26 cellular contexts compared by ENCODE assay signal in genomic region chr2:160203422-160203821, GRCh38. TPM values are rescaled to one million over a fixed set of nuclear protein-coding genes. Genes with fewer than 3 reads are reported as not detected.
DNase-seq lines count a peak whose midpoint lies in the region; ATAC-seq and TF ChIP-seq lines count a peak whose summit lies in the region.
"Had no signal": no experiment of that assay in that cellular context is flagged by ENCODE, and none has a peak within 500 bp of the region (broad histone marks: within the 10 kb centered on the region; RNA-seq: fewer than 3 reads in every experiment).

No MANE protein-coding gene starts in this region.

- POLR2A ChIA-PET in HEK293T (lab: Yijun Ruan, JAX): no interaction called here

- TF ChIP-seq CTCF in cardiac muscle cell (IDR thresholded peaks at IDR 0.05; ENCODE audit: low read depth, low read length): no peak
- TF ChIP-seq CTCF in chondrocyte (IDR thresholded peaks at IDR 0.05): no peak
- no peak for TF ChIP-seq CTCF in osteocyte (IDR thresholded peaks at IDR 0.05)

- peak overlapping the region; percentile 89 for H3K27ac ChIP-seq in cardiac muscle cell
- H3K27ac ChIP-seq: C4-2B had no signal

- H3K4me3 Mint-ChIP-seq in chondrocyte (ENCODE audit: unreplicated experiment) (no peak overlapping the region), osteocyte (ENCODE audit: unreplicated experiment) (no peak overlapping the region)
- H3K4me3 Mint-ChIP-seq in stimulated activated effector memory CD8-positive, alpha-beta T cell treated with anti-CD3 and anti-CD28 coated beads, Interleukin-12 subunit alpha, Interleukin-12 subunit beta, amount 100 ng/mL, for 72 hours: no peak overlapping the region
- H3K4me3 Mint-ChIP-seq: CD8-positive, alpha-beta memory T cell; GM23338; IgD-negative memory B cell had no signal

- H3K4me3 ChIP-seq in cardiac muscle cell: no peak overlapping the region
- H3K4me3 ChIP-seq: GM23338, MG63 had no signal

- H3K4me1 ChIP-seq in cardiac muscle cell (ENCODE audit: low read depth): peaks cover 26% of the 10 kb centered on the region

- H3K27me3 Mint-ChIP-seq in chondrocyte (ENCODE audit: low read depth) (no peaks in the 10 kb centered on the region), osteocyte (ENCODE audit: unreplicated experiment) (no peaks in the 10 kb centered on the region)
- H3K27me3 Mint-ChIP-seq: CD8-positive, alpha-beta memory T cell; IgD-negative memory B cell had no signal

- no peaks in the 10 kb centered on the region for H3K27me3 ChIP-seq in cardiac muscle cell
- H3K27me3 ChIP-seq: MG63 had no signal

- H3K9me3 Mint-ChIP-seq in chondrocyte (ENCODE audit: low read depth) (peaks cover 6% of the 10 kb centered on the region), osteocyte (ENCODE audit: unreplicated experiment) (no peaks in the 10 kb centered on the region)
- no peaks in the 10 kb centered on the region for H3K9me3 Mint-ChIP-seq in stimulated activated effector memory CD8-positive, alpha-beta T cell treated with anti-CD3 and anti-CD28 coated beads, Interleukin-12 subunit alpha, Interleukin-12 subunit beta, amount 100 ng/mL, for 72 hours
- H3K9me3 Mint-ChIP-seq: CD8-positive, alpha-beta memory T cell had no signal

- H3K4me1 Mint-ChIP-seq in chondrocyte (ENCODE audit: low read depth) (peaks cover 65% of the 10 kb centered on the region), osteocyte (ENCODE audit: unreplicated experiment) (peaks cover 61% of the 10 kb centered on the region)
- peaks cover 10% of the 10 kb centered on the region for H3K4me1 Mint-ChIP-seq in stimulated activated effector memory CD8-positive, alpha-beta T cell treated with anti-CD3 and anti-CD28 coated beads, Interleukin-12 subunit alpha, Interleukin-12 subunit beta, amount 100 ng/mL, for 72 hours
- H3K4me1 Mint-ChIP-seq: GM23338 had no signal

- ATAC-seq in left cardiac atrium (no peak), HG02642 (IDR thresholded peaks at IDR 0.05; ENCODE audit: poor library complexity, unreplicated experiment) (no peak)
- ATAC-seq in stimulated activated effector memory CD8-positive, alpha-beta T cell treated with anti-CD3 and anti-CD28 coated beads, Interleukin-12 subunit alpha, Interleukin-12 subunit beta, amount 100 ng/mL, for 72 hours: no peak
- ATAC-seq: GM23338 had no signal

- H3K36me3 ChIP-seq in cardiac muscle cell: no peaks in the 10 kb centered on the region
- H3K36me3 ChIP-seq: MG63 had no signal

- H3K27ac Mint-ChIP-seq in chondrocyte (ENCODE audit: unreplicated experiment) (peak overlapping the region; percentile 96), osteocyte (ENCODE audit: unreplicated experiment) (peak overlapping the region; percentile 96)
- H3K27ac Mint-ChIP-seq in stimulated activated effector memory CD8-positive, alpha-beta T cell treated with anti-CD3 and anti-CD28 coated beads, Interleukin-12 subunit alpha, Interleukin-12 subunit beta, amount 100 ng/mL, for 72 hours: peak overlapping the region; percentile 41
- H3K27ac Mint-ChIP-seq: CD8-positive, alpha-beta memory T cell; GM23338 had no signal

- DNase-seq in cardiac muscle cell (ENCODE audit: low read depth in 1 of 2, low spot score in 1 of 2) (no peak), left cardiac atrium (no peak), chondrocyte (ENCODE audit: low spot score) (no peak), osteocyte (ENCODE audit: extremely low spot score, unreplicated experiment) (no peak), middle frontal gyrus (ENCODE audit: extremely low spot score, low spot score) (no peak), HEK293T (ENCODE audit: extremely low spot score) (no peak)
- no peak for DNase-seq in stimulated activated effector memory CD8-positive, alpha-beta T cell treated with anti-CD3 and anti-CD28 coated beads, Interleukin-12 subunit alpha, Interleukin-12 subunit beta, amount 100 ng/mL, for 72 hours (ENCODE audit: low spot score in 2 of 2)
- DNase-seq: 8988T; CD8-positive, alpha-beta memory T cell; EL; GF-D8; HCEC 1CT; Kasumi-1; MG63; NCI-H1417; NCI-H187; NCI-H446 treated with DMSO at 0.1 percent for 48 hours; NCI-H526 treated with DMSO at 0.1 percent for 48 hours; OCI-M1; RPMI8226; SHP77 treated with DMSO at 0.1 percent for 48 hours had no signal

- H3K9me3 ChIP-seq in cardiac muscle cell (ENCODE audit: low read depth): no peaks in the 10 kb centered on the region
- H3K9me3 ChIP-seq: MG63 had no signal

- intact Hi-C loops in left cardiac atrium (cut with DNase I): no loop called here

- CTCF ChIA-PET in HEK293T (lab: Yijun Ruan, JAX): interaction anchor here (0.6 kb wide), 1 partner anchor 9 kb away, joined by 4 read pairs; no protein-coding TSS in a partner anchor

- H3K36me3 Mint-ChIP-seq in chondrocyte (ENCODE audit: low read depth): peaks cover 5% of the 10 kb centered on the region
- H3K36me3 Mint-ChIP-seq in osteocyte (ENCODE audit: unreplicated experiment): peaks cover 2% of the 10 kb centered on the region
- no peaks in the 10 kb centered on the region for H3K36me3 Mint-ChIP-seq in stimulated activated effector memory CD8-positive, alpha-beta T cell treated with anti-CD3 and anti-CD28 coated beads, Interleukin-12 subunit alpha, Interleukin-12 subunit beta, amount 100 ng/mL, for 72 hours
- H3K36me3 Mint-ChIP-seq: CD8-positive, alpha-beta memory T cell; IgD-negative memory B cell had no signal

TF ChIP-seq in HEK293T, 16 proteins besides CTCF, POLR2A, EP300 and RAD21:
- no peak for TF ChIP-seq FOXA1 (IDR thresholded peaks at IDR 0.05)
TF ChIP-seq in HEK293T: peak in this region for 0.

RNA-seq across cellular contexts. Expression of gene ITGB6, which starts 3.4 kb away (rescaled TPM):
- 0.12 and 0.28 TPM in 2 replicates for total RNA-seq in cardiac muscle cell
- polyA plus RNA-seq in cardiac muscle cell: 0.31 TPM in 1 of 2 replicates, not detected in the other
- total RNA-seq in left cardiac atrium: under 1 TPM; 0.77 to 0.86 TPM
- total RNA-seq in chondrocyte: 2.0 to 2.3 TPM (median 2.2 TPM) in 3 replicates
- total RNA-seq in osteocyte: 0.13 TPM in 2 replicates
- total RNA-seq: CD8-positive, alpha-beta memory T cell; GM23338 had no signal
- polyA plus RNA-seq: AG04450; CD8-positive, alpha-beta memory T cell; GM23338; IgD-negative memory B cell had no signal

Comparison
In these comparisons a context has a peak if more than half of its experiments do, and no peak if none do; other contexts are left out.
1. H3K27ac Mint-ChIP-seq: peak in every context shown above with its lines; median percentile 96 in chondrocyte; 96 in osteocyte; 41 in stimulated activated effector memory CD8-positive, alpha-beta T cell treated with anti-CD3 and anti-CD28 coated beads, Interleukin-12 subunit alpha, Interleukin-12 subunit beta, amount 100 ng/mL, for 72 hours.